In the genomic region with DNA sequence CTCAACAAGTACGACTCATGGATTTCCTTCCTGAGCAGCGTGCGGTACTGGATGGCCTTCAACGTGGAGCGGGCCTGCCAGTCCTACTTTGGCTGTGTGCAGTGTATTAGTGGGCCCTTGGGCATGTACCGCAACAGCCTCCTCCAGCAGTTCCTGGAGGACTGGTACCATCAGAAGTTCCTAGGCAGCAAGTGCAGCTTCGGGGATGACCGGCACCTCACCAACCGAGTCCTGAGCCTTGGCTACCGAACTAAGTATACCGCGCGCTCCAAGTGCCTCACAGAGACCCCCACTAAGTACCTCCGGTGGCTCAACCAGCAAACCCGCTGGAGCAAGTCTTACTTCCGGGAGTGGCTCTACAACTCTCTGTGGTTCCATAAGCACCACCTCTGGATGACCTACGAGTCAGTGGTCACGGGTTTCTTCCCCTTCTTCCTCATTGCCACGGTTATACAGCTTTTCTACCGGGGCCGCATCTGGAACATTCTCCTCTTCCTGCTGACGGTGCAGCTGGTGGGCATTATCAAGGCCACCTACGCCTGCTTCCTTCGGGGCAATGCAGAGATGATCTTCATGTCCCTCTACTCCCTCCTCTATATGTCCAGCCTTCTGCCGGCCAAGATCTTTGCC, we compare ENCODE assay signal across 28 cellular contexts. TPM values are rescaled to one million over a fixed set of nuclear protein-coding genes. Genes with fewer than 3 reads are reported as not detected.
DNase-seq lines count a peak whose midpoint lies in the region; ATAC-seq and TF ChIP-seq lines count a peak whose summit lies in the region.
"Had no signal": no experiment of that assay in that cellular context is flagged by ENCODE, and none has a peak within 500 bp of the region (broad histone marks: within the 10 kb centered on the region; RNA-seq: fewer than 3 reads in every experiment).

No MANE protein-coding gene starts in this region.

- H3K36me3 ChIP-seq in IMR-90 (ENCODE audit: control insufficient read depth, insufficient read depth, low read length) (peaks cover 50% of the 10 kb centered on the region), mammary epithelial cell (ENCODE audit: insufficient read depth, low read length) (peaks cover 58% of the 10 kb centered on the region)

- H3K18ac ChIP-seq in IMR-90 (ENCODE audit: low read depth, low read length) = no peak overlapping the region

- TF ChIP-seq CTCF in CD14-positive monocyte (IDR thresholded peaks at IDR 0.05) (no peak), IMR-90 (conservative IDR thresholded peaks at IDR 0.05; ENCODE audit: low read depth, low read length) (no peak), chondrocyte (IDR thresholded peaks at IDR 0.05) (no peak), mammary epithelial cell (conservative IDR thresholded peaks at IDR 0.05 in 1 of 2, IDR thresholded peaks at IDR 0.05 in 1 of 2; ENCODE audit: extremely low read depth in 1 of 2, insufficient read depth in 1 of 2, low read depth in 1 of 2, low read length in 2 of 2) (no peak)

- no peak overlapping the region for H2BK120ac ChIP-seq in IMR-90 (ENCODE audit: low read depth, low read length)

- dilution Hi-C loops in IMR-90 (cut with HindIII; ENCODE audit: low sequenced_read_pairs, unreplicated experiment) (no loop called here), mammary epithelial cell (cut with HindIII; ENCODE audit: low sequenced_read_pairs) (no loop called here)

- H3K27ac Mint-ChIP-seq in CD14-positive monocyte (peak overlapping the region in 4 of 7 donors; percentile 1 to 55 (median 40)), chondrocyte (ENCODE audit: unreplicated experiment) (no peak overlapping the region)
- H3K27ac Mint-ChIP-seq in activated CD4-positive, alpha-beta memory T cell treated with anti-CD3 and anti-CD28 coated beads, Interleukin-2, amount 10 ng/mL, durations not matched to agents 7 days and 5 days = no peak overlapping the region
- H3K27ac Mint-ChIP-seq: CD4-positive, alpha-beta T cell had no signal

- H3K9me3 ChIP-seq in IMR-90 (ENCODE audit: control insufficient read depth, insufficient read depth, low read length) (no peaks in the 10 kb centered on the region), mammary epithelial cell (replicated peaks; ENCODE audit: insufficient read depth, low read length) (no peaks in the 10 kb centered on the region)
- H3K9me3 ChIP-seq: BLaER1 had no signal

- peak overlapping the region; percentile 33 for H2AK9ac ChIP-seq in IMR-90 (replicated peaks; ENCODE audit: low read depth, low read length, poor library complexity)

- CTCF ChIA-PET in IMR-90 (lab: Yijun Ruan, JAX) = no interaction called here
- CTCF ChIA-PET in activated CD4-positive, alpha-beta memory T cell treated with anti-CD3 and anti-CD28 coated beads, Interleukin-2, amount 10 ng/mL, durations not matched to agents 7 days and 5 days (lab: Charles Lee) = interaction anchor here (1.8 to 2.3 kb wide), 3 partner anchors 8 to 15 kb away, joined by 5 to 41 read pairs (median 8); no protein-coding TSS in a partner anchor
- CTCF ChIA-PET in mammary epithelial cell (lab: Charles Lee; ENCODE audit: low non-redundant PET) = no interaction called here

- BruUV-seq in IMR-90 (replicated peaks; lab: Mats Ljungman, UMichigan) (no TSS peak), mammary epithelial cell (replicated peaks; lab: Mats Ljungman, UMichigan) (no TSS peak)

- H3K4me3 ChIP-seq in IMR-90 (ENCODE audit: insufficient read depth, low read depth, low read length) (no peak overlapping the region), mammary epithelial cell (replicated peaks in 1 of 3; ENCODE audit: insufficient read depth in 1 of 3, low read depth in 2 of 3, low read length in 3 of 3) (no peak overlapping the region)
- H3K4me3 ChIP-seq: BLaER1, GM12878 had no signal

- H3K4me1 ChIP-seq in IMR-90 (ENCODE audit: control insufficient read depth, insufficient read depth, low read length) = no peaks in the 10 kb centered on the region
- H3K4me1 ChIP-seq in mammary epithelial cell (ENCODE audit: insufficient read depth, low read length) = peaks cover 9% of the 10 kb centered on the region

- ATAC-seq in IMR-90 (ENCODE audit: low read depth) (no peak), GM19455 (IDR thresholded peaks at IDR 0.05; ENCODE audit: unreplicated experiment) (no peak)
- ATAC-seq: GM12878, HCT116, PC-3 had no signal

- no peak for TF ChIP-seq POLR2A in IMR-90 (IDR thresholded peaks at IDR 0.05; ENCODE audit: low read depth, low read length)

- H3K27ac ChIP-seq in IMR-90 (ENCODE audit: insufficient read depth, low read length) = no peak overlapping the region
- H3K27ac ChIP-seq in mammary epithelial cell (ENCODE audit: insufficient read depth, low read depth, low read length) = no peak overlapping the region
- H3K27ac ChIP-seq: BLaER1, HL-60 had no signal

- H3K4me2 ChIP-seq in IMR-90 (ENCODE audit: low read depth, low read length) (no peak overlapping the region), mammary epithelial cell (ENCODE audit: insufficient read depth, low read depth, low read length) (no peak overlapping the region)
- H3K4me2 ChIP-seq: BLaER1 had no signal

- H3K56ac ChIP-seq in IMR-90 (ENCODE audit: extremely low read depth, insufficient read depth, low read length) = no peak overlapping the region

- no peaks in the 10 kb centered on the region for H3K27me3 ChIP-seq in IMR-90 (ENCODE audit: control insufficient read depth, insufficient read depth, low read length)
- H3K27me3 ChIP-seq in mammary epithelial cell (ENCODE audit: insufficient read depth, low read length) = no peaks in the 10 kb centered on the region
- H3K27me3 ChIP-seq: BLaER1 had no signal

- H3K4ac ChIP-seq in IMR-90 (ENCODE audit: low read depth, low read length) = no peak overlapping the region

- no peak overlapping the region for H3K9ac ChIP-seq in IMR-90 (ENCODE audit: low read depth, low read length)
- H3K9ac ChIP-seq in mammary epithelial cell (ENCODE audit: insufficient read depth, low read length) = no peak overlapping the region
- H3K9ac ChIP-seq: BLaER1 had no signal

- H2BK20ac ChIP-seq in IMR-90 (ENCODE audit: low read depth, low read length) = no peak overlapping the region

- POLR2A ChIA-PET in IMR-90 (lab: Charles Lee; ENCODE audit: unreplicated experiment) = no interaction called here
- POLR2A ChIA-PET in activated CD4-positive, alpha-beta memory T cell treated with anti-CD3 and anti-CD28 coated beads, Interleukin-2, amount 10 ng/mL, durations not matched to agents 7 days and 5 days (lab: Charles Lee) = interaction anchor here (1.7 kb wide), 1 partner anchor 23 kb away, joined by 4 read pairs; no protein-coding TSS in a partner anchor

- no peak overlapping the region for H4K91ac ChIP-seq in IMR-90 (ENCODE audit: insufficient read depth, low read depth, low read length)

- DNase-seq in CD14-positive monocyte (ENCODE audit: low spot score) = no peak
- DNase-seq in IMR-90 = no peak
- peak; percentile 51 for DNase-seq in chondrocyte (ENCODE audit: low spot score)
- peak; percentile 54 for DNase-seq in posterior vena cava (ENCODE audit: low spot score)
- DNase-seq in activated CD4-positive, alpha-beta memory T cell treated with anti-CD3 and anti-CD28 coated beads, Interleukin-2, amount 10 ng/mL, durations not matched to agents 7 days and 5 days = no peak
- no peak for DNase-seq in mammary epithelial cell
- no peak for DNase-seq in DMS 273 (lab: John Stamatoyannopoulos, UW; ENCODE audit: unreplicated experiment)
- DNase-seq: CD4-positive, alpha-beta T cell; DMS79; EL; GDM1; Karpas-422; NCI-H1105 treated with DMSO at 0.1 percent for 48 hours; NCI-H146; NCI-H1930; NCI-H2107; NCI-H446; NCI-H524 treated with DMSO at 0.1 percent for 48 hours; NCI-H82; NK-92 treated with Interleukin-12 subunit alpha and Interleukin-12 subunit beta, amount 100 ng/mL, for 24 hours; PC-3; SHP77 had no signal

- H3K27me3 Mint-ChIP-seq in CD14-positive monocyte (ENCODE audit: low read depth in 3 of 3) (peaks cover 3 to 7% (median 4%) of the 10 kb centered on the region in 3 donors), chondrocyte (ENCODE audit: low read depth) (no peaks in the 10 kb centered on the region)
- H3K27me3 Mint-ChIP-seq in activated CD4-positive, alpha-beta memory T cell treated with anti-CD3 and anti-CD28 coated beads, Interleukin-2, amount 10 ng/mL, durations not matched to agents 7 days and 5 days = no peaks in the 10 kb centered on the region

- H4K8ac ChIP-seq in IMR-90 (ENCODE audit: low read depth in 2 of 2, low read length in 2 of 2) = no peak overlapping the region

- no peak overlapping the region for H3K23ac ChIP-seq in IMR-90 (ENCODE audit: low read depth, low read length)

- H3K4me3 Mint-ChIP-seq in CD14-positive monocyte (no peak overlapping the region), chondrocyte (ENCODE audit: unreplicated experiment) (no peak overlapping the region)
- no peak overlapping the region for H3K4me3 Mint-ChIP-seq in activated CD4-positive, alpha-beta memory T cell treated with anti-CD3 and anti-CD28 coated beads, Interleukin-2, amount 10 ng/mL, durations not matched to agents 7 days and 5 days
- H3K4me3 Mint-ChIP-seq: CD4-positive, alpha-beta T cell had no signal

- H2AFZ ChIP-seq in IMR-90 (replicated peaks; ENCODE audit: low read length, poor library complexity) = no peak overlapping the region
- no peak overlapping the region for H2AFZ ChIP-seq in mammary epithelial cell (ENCODE audit: low read depth, low read length)

- H3K14ac ChIP-seq in IMR-90 (replicated peaks; ENCODE audit: low read depth, low read length) = no peak overlapping the region

- peaks cover 11% of the 10 kb centered on the region for H3K9me1 ChIP-seq in IMR-90 (ENCODE audit: insufficient read depth, low read length)

- H3K79me1 ChIP-seq in IMR-90 (ENCODE audit: low read depth in 1 of 2, low read length in 2 of 2) = peaks cover 25 to 57% of the 10 kb centered on the region in 2 experiments

- H3K4me1 Mint-ChIP-seq in CD14-positive monocyte (peaks cover 6% of the 10 kb centered on the region), chondrocyte (ENCODE audit: low read depth) (no peaks in the 10 kb centered on the region)
- H3K4me1 Mint-ChIP-seq in activated CD4-positive, alpha-beta memory T cell treated with anti-CD3 and anti-CD28 coated beads, Interleukin-2, amount 10 ng/mL, durations not matched to agents 7 days and 5 days = peaks cover 3% of the 10 kb centered on the region

- peaks cover 0 to 2% (median 0%) of the 10 kb centered on the region in 7 donors for H3K9me3 Mint-ChIP-seq in CD14-positive monocyte
- H3K9me3 Mint-ChIP-seq in chondrocyte (ENCODE audit: low read depth) = no peaks in the 10 kb centered on the region
- no peaks in the 10 kb centered on the region for H3K9me3 Mint-ChIP-seq in activated CD4-positive, alpha-beta memory T cell treated with anti-CD3 and anti-CD28 coated beads, Interleukin-2, amount 10 ng/mL, durations not matched to agents 7 days and 5 days
- H3K9me3 Mint-ChIP-seq: CD4-positive, alpha-beta T cell had no signal

- intact Hi-C loops in CD14-positive monocyte (cut with micrococcal nuclease) (no loop called here), IMR-90 (cut with micrococcal nuclease) (no loop called here), posterior vena cava (cut with DNase I) (loop anchor here (5.0 to 10.0 kb wide), 3 partner anchors 210 to 262 kb away; no protein-coding TSS in a partner anchor), mammary epithelial cell (cut with micrococcal nuclease) (no loop called here)

- peaks cover 55 to 68% of the 10 kb centered on the region in 2 donors for H3K36me3 Mint-ChIP-seq in CD14-positive monocyte
- peaks cover 17% of the 10 kb centered on the region for H3K36me3 Mint-ChIP-seq in chondrocyte (ENCODE audit: low read depth)
- H3K36me3 Mint-ChIP-seq in activated CD4-positive, alpha-beta memory T cell treated with anti-CD3 and anti-CD28 coated beads, Interleukin-2, amount 10 ng/mL, durations not matched to agents 7 days and 5 days (ENCODE audit: low read depth) = peaks cover 21% of the 10 kb centered on the region

- H2AK5ac ChIP-seq in IMR-90 (ENCODE audit: low read depth, low read length) = no peak overlapping the region

- H2BK15ac ChIP-seq in IMR-90 (ENCODE audit: low read depth, low read length) = no peak overlapping the region

- no peak overlapping the region for H4K5ac ChIP-seq in IMR-90 (ENCODE audit: low read depth, low read length)

- H4K20me1 ChIP-seq in IMR-90 (ENCODE audit: insufficient read depth, low read length) (peaks cover 23% of the 10 kb centered on the region), mammary epithelial cell (ENCODE audit: insufficient read depth, low read length) (peaks cover 6% of the 10 kb centered on the region)

- WGBS in IMR-90 (ENCODE audit: extremely low coverage in 2 of 2, insufficient read length in 1 of 2), 2 experiments = 98% methylated on average over 19 of the region's 25 CpGs; no CpG with 5 or more reads in 1 of the 2 experiments
- 89% methylated on average over 25 of the region's 25 CpGs for WGBS in mammary epithelial cell (ENCODE audit: low coverage, missing lambda C conversion rate)

- in situ Hi-C loops in IMR-90 (cut with MboI; ENCODE audit: low sequenced_read_pairs) (loop anchor here (10.0 kb wide), 2 partner anchors 140 to 410 kb away; no protein-coding TSS in a partner anchor), mammary epithelial cell (cut with MboI; ENCODE audit: low sequenced_read_pairs in 2 of 2) (loop anchor here (5.0 to 25.0 kb wide), 2 partner anchors 212 to 552 kb away; no protein-coding TSS in a partner anchor)

- no peak for TF ChIP-seq RAD21 in IMR-90 (IDR thresholded peaks at IDR 0.05; ENCODE audit: low read length)

- H3K79me2 ChIP-seq in mammary epithelial cell (ENCODE audit: insufficient read depth, low read length) = peaks cover 77% of the 10 kb centered on the region

- no peak overlapping the region for H2BK5ac ChIP-seq in IMR-90 (ENCODE audit: low read depth, low read length, poor library complexity, severe bottlenecking)

RNA-seq across cellular contexts. Expression of gene HAS3, which starts 9.0 kb away (rescaled TPM):
- polyA plus RNA-seq in CD14-positive monocyte (not detected), IMR-90 (2012; rRNA removed) (0.73 and 0.97 TPM in 2 replicates), mammary epithelial cell (58.0 TPM)
- total RNA-seq in IMR-90 (2012; rRNA removed) (0.28 and 0.36 TPM in 2 replicates), chondrocyte (0.92 to 1.5 TPM (median 1.4 TPM) in 3 replicates), posterior vena cava (1 to 10 TPM in 1 of 2 donors, under 1 TPM in 1; 0.88 to 1.3 TPM), mammary epithelial cell (100 to 1,000 TPM in 1 of 2 donors, 10 to 100 TPM in 1; 38.2 to 133 TPM)
- polyA plus RNA-seq in IMR-90 (2012; cell fraction: cytosol; rRNA removed) = 0.37 and 0.90 TPM in 2 replicates
- polyA plus RNA-seq in IMR-90 (2012; cell fraction: nucleus; rRNA removed; ENCODE audit: low replicate concordance) = 2.4 and 3.3 TPM in 2 replicates
- total RNA-seq in activated CD4-positive, alpha-beta memory T cell treated with anti-CD3 and anti-CD28 coated beads, Interleukin-2, amount 10 ng/mL, durations not matched to agents 7 days and 5 days = under 1 TPM; 0.38 to 0.71 TPM
- 61.2 TPM for polyA minus RNA-seq in mammary epithelial cell
- total RNA-seq: H4 had no signal

RNA-seq across cellular contexts. Expression of gene CHTF8, which starts 17.9 kb away (rescaled TPM):
- polyA plus RNA-seq in CD14-positive monocyte = 100 to 1,000 TPM; 158 to 172 TPM
- 40.8 and 47.1 TPM in 2 replicates for total RNA-seq in IMR-90 (2012; rRNA removed)
- polyA plus RNA-seq in IMR-90 (2012; rRNA removed) = 95.6 and 122 TPM in 2 replicates
- polyA plus RNA-seq in IMR-90 (2012; cell fraction: cytosol; rRNA removed) = 40.0 and 73.4 TPM in 2 replicates
- 40.8 and 52.9 TPM in 2 replicates for polyA plus RNA-seq in IMR-90 (2012; cell fraction: nucleus; rRNA removed; ENCODE audit: low replicate concordance)
- total RNA-seq in chondrocyte = 77.1 to 83.2 TPM (median 83.1 TPM) in 3 replicates
- 10 to 100 TPM; 55.0 to 67.0 TPM for total RNA-seq in posterior vena cava
- total RNA-seq in activated CD4-positive, alpha-beta memory T cell treated with anti-CD3 and anti-CD28 coated beads, Interleukin-2, amount 10 ng/mL, durations not matched to agents 7 days and 5 days = 100 to 1,000 TPM; 133 to 138 TPM
- 100 to 1,000 TPM in 1 of 2 donors, 10 to 100 TPM in 1; 48.2 to 132 TPM for total RNA-seq in mammary epithelial cell
- 117 TPM for polyA plus RNA-seq in mammary epithelial cell
- 224 TPM for polyA minus RNA-seq in mammary epithelial cell

RNA-seq across cellular contexts. Expression of gene UTP4, which starts 18.0 kb away (rescaled TPM):
- polyA plus RNA-seq in CD14-positive monocyte (10 to 100 TPM; 19.6 to 27.8 TPM), IMR-90 (2012; rRNA removed) (60.3 and 61.8 TPM in 2 replicates), mammary epithelial cell (105 TPM)
- total RNA-seq in IMR-90 (2012; rRNA removed) (30.0 and 32.1 TPM in 2 replicates), chondrocyte (37.2 to 46.0 TPM (median 41.7 TPM) in 3 replicates), posterior vena cava (10 to 100 TPM; 32.8 to 36.9 TPM), mammary epithelial cell (10 to 100 TPM; 27.5 to 94.7 TPM)
- polyA plus RNA-seq in IMR-90 (2012; cell fraction: cytosol; rRNA removed) = 24.3 and 27.2 TPM in 2 replicates
- 43.2 and 50.8 TPM in 2 replicates for polyA plus RNA-seq in IMR-90 (2012; cell fraction: nucleus; rRNA removed; ENCODE audit: low replicate concordance)
- total RNA-seq in activated CD4-positive, alpha-beta memory T cell treated with anti-CD3 and anti-CD28 coated beads, Interleukin-2, amount 10 ng/mL, durations not matched to agents 7 days and 5 days = 10 to 100 TPM; 39.7 to 48.7 TPM
- 189 TPM for polyA minus RNA-seq in mammary epithelial cell

Comparison
In these comparisons a context has a peak if more than half of its experiments do, and no peak if none do; other contexts are left out.
1. DNase-seq: peak in chondrocyte (single experiment) and posterior vena cava (single experiment); none in CD14-positive monocyte (single experiment), IMR-90 (single experiment), activated CD4-positive, alpha-beta memory T cell treated with anti-CD3 and anti-CD28 coated beads, Interleukin-2, amount 10 ng/mL, durations not matched to agents 7 days and 5 days (single experiment), mammary epithelial cell (single experiment) and DMS 273 (single experiment).
2. H3K27ac Mint-ChIP-seq: peak in CD14-positive monocyte (4 of 7); none in chondrocyte (single experiment) and activated CD4-positive, alpha-beta memory T cell treated with anti-CD3 and anti-CD28 coated beads, Interleukin-2, amount 10 ng/mL, durations not matched to agents 7 days and 5 days (single experiment).
3. RNA of gene HAS3, which starts 9.0 kb away (total RNA-seq): 38.2 to 133 TPM in mammary epithelial cell; 0.92 to 1.5 TPM in chondrocyte, 0.88 to 1.3 TPM in posterior vena cava, 0.38 to 0.71 TPM in activated CD4-positive, alpha-beta memory T cell treated with anti-CD3 and anti-CD28 coated beads, Interleukin-2, amount 10 ng/mL, durations not matched to agents 7 days and 5 days and 0.28 to 0.36 TPM in IMR-90; every median in the first group is over 10 times any median in the second.
4. intact Hi-C loops: an anchor here in posterior vena cava (5.0 to 10.0 kb wide); none called in CD14-positive monocyte, IMR-90 and mammary epithelial cell.